ENCODE assay signal across 1 cellular context in genomic region chr11:117696489-117696888, GRCh38.
TF ChIP-seq lines count a peak whose summit lies in the region.

No MANE protein-coding gene starts in this region.

TF ChIP-seq in SK-N-SH treated with all-trans-retinoic acid at 6 μM for 48 hours, 23 proteins besides CTCF, POLR2A, EP300 and RAD21 (continued from another document):
- TF ChIP-seq CSRNP3 (CRISPR knock-in tag; IDR thresholded peaks at IDR 0.05) (no peak), ZNF70 (CRISPR knock-in tag; IDR thresholded peaks at IDR 0.05) (no peak), ZFP3 (CRISPR knock-in tag; IDR thresholded peaks at IDR 0.05) (no peak), CREB5 (CRISPR knock-in tag; IDR thresholded peaks at IDR 0.05; ENCODE audit: low read depth) (no peak)
TF ChIP-seq in SK-N-SH treated with all-trans-retinoic acid at 6 μM for 48 hours: peak in this region for 0.
